Comparison of ENCODE assay signal across 16 cellular contexts in the genomic region with DNA sequence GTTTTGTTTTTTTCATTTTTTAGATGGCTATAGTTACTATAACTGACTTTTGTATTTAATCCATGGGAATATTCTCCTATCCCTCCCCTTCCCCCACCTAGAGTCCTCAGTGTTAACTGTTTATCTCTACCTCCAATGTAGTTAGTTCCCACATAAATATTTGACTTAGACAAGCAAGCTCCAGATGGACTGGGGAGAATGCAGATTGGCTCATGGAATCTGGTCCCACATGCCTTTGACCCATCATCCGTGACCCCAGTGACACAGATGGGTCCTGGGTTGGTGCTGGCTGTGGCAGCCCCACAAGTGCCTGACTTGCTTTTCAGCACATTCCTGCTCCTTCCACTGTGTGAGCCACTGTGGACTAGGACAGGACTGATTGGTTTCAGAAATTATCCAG. TPM values are rescaled to one million over a fixed set of nuclear protein-coding genes. Genes with fewer than 3 reads are reported as not detected.
DNase-seq lines count a peak whose midpoint lies in the region; ATAC-seq, FAIRE-seq and TF ChIP-seq lines count a peak whose summit lies in the region.
"Had no signal": no experiment of that assay in that cellular context is flagged by ENCODE, and none has a peak within 500 bp of the region (broad histone marks: within the 10 kb centered on the region; RNA-seq: fewer than 3 reads in every experiment).

No MANE protein-coding gene starts in this region.

- no peak for TF ChIP-seq EP300 in K562 (IDR thresholded peaks at IDR 0.05; ENCODE audit: low read length)

- H3K4me1 ChIP-seq in K562 (replicated peaks in 1 of 2; ENCODE audit: control insufficient read depth in 2 of 2, insufficient read depth in 2 of 2, low read length in 2 of 2) (peaks cover 5 to 17% of the 10 kb centered on the region in 2 experiments), lower lobe of right lung (peaks cover 59% of the 10 kb centered on the region)

- WGBS in K562 (ENCODE audit: insufficient coverage, low coverage, missing lambda C conversion rate): 33% methylated on average over 1 of the region's 1 CpG

- intact Hi-C loops in K562 (cut with micrococcal nuclease): no loop called here
- intact Hi-C loops in lower lobe of right lung (cut with DNase I): no loop called here

- no peak overlapping the region for H2AFZ ChIP-seq in K562 (ENCODE audit: low read depth, low read length)

- H3K9me3 ChIP-seq in K562 (replicated peaks; ENCODE audit: control insufficient read depth, insufficient read depth, low read depth, low read length) (no peaks in the 10 kb centered on the region), lower lobe of right lung (no peaks in the 10 kb centered on the region)

- H3K4me3 ChIP-seq in K562 (no peak overlapping the region), lower lobe of right lung (no peak overlapping the region)

- TF ChIP-seq CTCF in K562 (IDR thresholded peaks at IDR 0.05 in 2 of 3, conservative IDR thresholded peaks at IDR 0.05 in 1 of 3; ENCODE audit: insufficient read depth in 2 of 3, low read depth in 1 of 3, low read length in 3 of 3): no peak
- TF ChIP-seq CTCF in lower lobe of right lung (IDR thresholded peaks at IDR 0.05): no peak

- TF ChIP-seq RAD21 in K562 (CRISPR knock-in tag; conservative IDR thresholded peaks at IDR 0.05 in 1 of 2, IDR thresholded peaks at IDR 0.05 in 1 of 2): no peak

- no peak overlapping the region for H3K4me2 ChIP-seq in K562 (ENCODE audit: insufficient read depth, low read length)

- POLR2A ChIA-PET in K562 (lab: Yijun Ruan, JAX): no interaction called here

- H4K20me1 ChIP-seq in K562 (replicated peaks; ENCODE audit: control insufficient read depth, insufficient read depth, low read length): no peaks in the 10 kb centered on the region

- BruUV-seq in K562 (replicated peaks; lab: Mats Ljungman, UMichigan): no TSS peak

- CTCF ChIA-PET in K562 (lab: Yijun Ruan, JAX; ENCODE audit: low intra/inter-chr PET ratio): no interaction called here

- no peak for TF ChIP-seq POLR2A in K562 (conservative IDR thresholded peaks at IDR 0.05)

- FAIRE-seq in K562 (lab: Jason Lieb, UNC): no peak
- FAIRE-seq: D721Med had no signal

- H3K27me3 ChIP-seq in K562 (ENCODE audit: control insufficient read depth in 2 of 2, insufficient read depth in 2 of 2, low read length in 2 of 2): no peaks in the 10 kb centered on the region
- H3K27me3 ChIP-seq in lower lobe of right lung (ENCODE audit: low read depth): no peaks in the 10 kb centered on the region

- 0 out of 4 replicates have a peak overlapping the region, but pooled peaks of 1 of the 2 experiments have one; percentile 28 for H3K9ac ChIP-seq in K562 (ENCODE audit: insufficient read depth in 1 of 2, low read depth in 2 of 2, low read length in 2 of 2)

- H3K36me3 ChIP-seq in K562 (ENCODE audit: control insufficient read depth, insufficient read depth, low read length) (no peaks in the 10 kb centered on the region), lower lobe of right lung (peaks cover 4% of the 10 kb centered on the region)

- H3K9me1 ChIP-seq in K562 (ENCODE audit: control insufficient read depth, insufficient read depth, low read length): no peaks in the 10 kb centered on the region

- ATAC-seq in K562 (no peak), lower lobe of right lung (no peak), HG02588 (IDR thresholded peaks at IDR 0.05; ENCODE audit: unreplicated experiment) (no peak)
- ATAC-seq: activated CD8-positive, alpha-beta T cell treated with anti-CD3 and anti-CD28 coated beads, Interleukin-2, amount 10 ng/mL, durations not matched to agents 7 days and 5 days had no signal

- peak; percentile 77 for DNase-seq in NCI-H82 (lab: John Stamatoyannopoulos, UW)
- DNase-seq in NCI-H82 treated with DMSO at 0.1 percent for 48 hours (lab: John Stamatoyannopoulos, UW; ENCODE audit: unreplicated experiment): no peak
- DNase-seq in K562 (ENCODE audit: extremely low read depth in 1 of 4, low spot score in 3 of 4): peak in 2 of 4 experiments; percentile 28 to 39
- no peak for DNase-seq in lower lobe of right lung
- no peak for DNase-seq in NCI-H748 treated with DMSO at 0.1 percent for 48 hours (lab: John Stamatoyannopoulos, UW)
- DNase-seq in OCI-M1 (lab: John Stamatoyannopoulos, UW): no peak
- DNase-seq: activated CD8-positive, alpha-beta T cell treated with anti-CD3 and anti-CD28 coated beads, Interleukin-2, amount 10 ng/mL, durations not matched to agents 7 days and 5 days; caudate nucleus; erythroblast; midbrain; NCI-H774; SIG-M5 had no signal

- H3K27ac ChIP-seq in K562 (ENCODE audit: extremely low read depth, low read depth, low read length) (no peak overlapping the region), lower lobe of right lung (peak overlapping the region; percentile 67), temporal lobe (ENCODE audit: low read depth, low read length) (peak overlapping the region; percentile 82)
- H3K27ac ChIP-seq: 22Rv1 had no signal

- no peaks in the 10 kb centered on the region for H3K79me2 ChIP-seq in K562 (ENCODE audit: control insufficient read depth, insufficient read depth, low read length)

- in situ Hi-C loops in K562 (cut with MboI): no loop called here

TF ChIP-seq in K562, 482 proteins besides CTCF, POLR2A, EP300 and RAD21:
- TF ChIP-seq CBFA2T3 (IDR thresholded peaks at IDR 0.05) (peak; percentile 73), MBD1 (CRISPR knock-in tag; IDR thresholded peaks at IDR 0.05) (no peak), TCF3 (CRISPR knock-in tag; IDR thresholded peaks at IDR 0.05) (peak; percentile 58), ETV5 (CRISPR knock-in tag; IDR thresholded peaks at IDR 0.05; ENCODE audit: low read depth) (no peak), TEAD4 (IDR thresholded peaks at IDR 0.05; ENCODE audit: low read length) (0 out of 2 replicates have a peak, but pooled peaks have one; percentile 15), TEAD4 (CRISPR knock-in tag; IDR thresholded peaks at IDR 0.05; ENCODE audit: borderline replicate concordance) (no peak), U2AF1 (optimal IDR thresholded peaks at IDR 0.05; ENCODE audit: low read depth, low read length) (no peak), EWSR1 (IDR thresholded peaks at IDR 0.05; ENCODE audit: borderline replicate concordance, low read depth, partially characterized antibody) (no peak), KLF1 (tag; IDR thresholded peaks at IDR 0.05) (no peak), KDM1A (IDR thresholded peaks at IDR 0.05) (peak in 1 of 2 experiments; percentile 47; a peak in 1 of 4 replicates)

RNA-seq across cellular contexts. Expression of gene ATP2B4, which starts 41.8 kb away (rescaled TPM):
- 99.9 and 127 TPM in 2 replicates for total RNA-seq in K562 (2011; cell fraction: chromatin; rRNA removed; ENCODE audit: low replicate concordance)
- total RNA-seq in K562 (2011; cell fraction: nucleolus; rRNA removed): 72.9 and 73.4 TPM in 2 replicates
- total RNA-seq in K562 (2011; cell fraction: nucleoplasm; rRNA removed): 89.0 and 95.0 TPM in 2 replicates
- total RNA-seq in K562 (2014; rRNA removed) (15.6 and 16.2 TPM in 2 replicates), K562 (2014; rRNA removed; fragmentation: Illumina TruSeq; extraction: Trizol) (18.2 and 19.7 TPM in 2 replicates), K562 (2015; rRNA removed; fragmentation: Illumina TruSeq; extraction: Trizol) (22.8 and 24.3 TPM in 2 replicates), K562 (2021) (24.2 and 26.3 TPM in 2 replicates), lower lobe of right lung (92.3 TPM), temporal lobe (38.4 TPM)
- polyA plus RNA-seq in K562 (2011; rRNA removed) (38.5 and 40.6 TPM in 2 replicates), K562 (2014; fragmentation: Illumina TruSeq; extraction: Trizol) (24.4 and 28.7 TPM in 2 replicates), K562 (2014; fragmentation: Nextera tagmentation; extraction: Ambion mirVana) (10 to 100 TPM; 10.3 to 11.3 TPM), K562 (2014; rRNA removed) (20.2 and 21.7 TPM in 2 replicates)
- 22.6 and 31.8 TPM in 2 replicates for polyA plus RNA-seq in K562 (2011; cell fraction: cytosol; rRNA removed)
- polyA plus RNA-seq in K562 (2011; cell fraction: nucleus; rRNA removed): 65.0 and 81.5 TPM in 2 replicates
- 19.0 and 22.9 TPM in 2 replicates for polyA plus RNA-seq in K562 (2012)
- 90.3 and 109 TPM in 2 replicates for polyA minus RNA-seq in K562 (2011; rRNA and poly(A)+ RNA removed)
- 46.4 and 53.4 TPM in 2 replicates for polyA minus RNA-seq in K562 (2011; cell fraction: cytosol; rRNA and poly(A)+ RNA removed)
- polyA minus RNA-seq in K562 (2011; cell fraction: nucleus; rRNA and poly(A)+ RNA removed): 27.2 and 48.3 TPM in 2 replicates
